In genomic region chr12:24719293-24719721, GRCh38 we compare ENCODE assay signal across 8 cellular contexts.
DNase-seq lines count a peak whose midpoint lies in the region; ATAC-seq and TF ChIP-seq lines count a peak whose summit lies in the region.

No MANE protein-coding gene starts in this region.

- H3K4me1 Mint-ChIP-seq in activated naive CD4-positive, alpha-beta T cell treated with anti-CD3 and anti-CD28 coated beads, Interleukin-2, amount 10 ng/mL, durations not matched to agents 7 days and 5 days = peaks cover 16% of the 10 kb centered on the region
- H3K4me1 Mint-ChIP-seq in CD4-positive, alpha-beta memory T cell = peaks cover 8 to 14% (median 12%) of the 10 kb centered on the region in 4 donors
- H3K4me1 Mint-ChIP-seq in type B pancreatic cell (ENCODE audit: unreplicated experiment) = no peaks in the 10 kb centered on the region

- H3K4me3 ChIP-seq in CD4-positive, alpha-beta memory T cell (ENCODE audit: low read length in 2 of 2) = no peak overlapping the region
- H3K4me3 ChIP-seq in lower leg skin (ENCODE audit: low read depth, poor library complexity, severe bottlenecking) = no peak overlapping the region

- peak; percentile 89 for ATAC-seq in HG03457 (IDR thresholded peaks at IDR 0.05; ENCODE audit: unreplicated experiment)

- H3K27ac ChIP-seq in CD4-positive, alpha-beta memory T cell (ENCODE audit: low read depth, low read length) = no peak overlapping the region

- intact Hi-C loops in CD4-positive, alpha-beta memory T cell (cut with micrococcal nuclease) = no loop called here
- intact Hi-C loops in lower leg skin (cut with DNase I; ENCODE audit: low total_unique reads) = no loop called here

- no peak for TF ChIP-seq POLR2A in lower leg skin (IDR thresholded peaks at IDR 0.05)

- no peaks in the 10 kb centered on the region for H3K36me3 Mint-ChIP-seq in activated naive CD4-positive, alpha-beta T cell treated with anti-CD3 and anti-CD28 coated beads, Interleukin-2, amount 10 ng/mL, durations not matched to agents 7 days and 5 days
- H3K36me3 Mint-ChIP-seq in CD4-positive, alpha-beta memory T cell = no peaks in the 10 kb centered on the region
- peaks cover 4% of the 10 kb centered on the region for H3K36me3 Mint-ChIP-seq in type B pancreatic cell

- H3K4me3 Mint-ChIP-seq in activated naive CD4-positive, alpha-beta T cell treated with anti-CD3 and anti-CD28 coated beads, Interleukin-2, amount 10 ng/mL, durations not matched to agents 7 days and 5 days = no peak overlapping the region
- H3K4me3 Mint-ChIP-seq in CD4-positive, alpha-beta memory T cell = no peak overlapping the region
- no peak overlapping the region for H3K4me3 Mint-ChIP-seq in type B pancreatic cell

- H3K9me3 Mint-ChIP-seq in activated naive CD4-positive, alpha-beta T cell treated with anti-CD3 and anti-CD28 coated beads, Interleukin-2, amount 10 ng/mL, durations not matched to agents 7 days and 5 days = peaks cover 4% of the 10 kb centered on the region
- H3K9me3 Mint-ChIP-seq in CD4-positive, alpha-beta memory T cell = peaks cover 0 to 4% (median 0%) of the 10 kb centered on the region in 8 donors
- H3K9me3 Mint-ChIP-seq in type B pancreatic cell = peaks cover 4% of the 10 kb centered on the region

- H3K27ac Mint-ChIP-seq in activated naive CD4-positive, alpha-beta T cell treated with anti-CD3 and anti-CD28 coated beads, Interleukin-2, amount 10 ng/mL, durations not matched to agents 7 days and 5 days = no peak overlapping the region
- no peak overlapping the region for H3K27ac Mint-ChIP-seq in CD4-positive, alpha-beta memory T cell
- H3K27ac Mint-ChIP-seq in type B pancreatic cell = no peak overlapping the region

- POLR2A ChIA-PET in CD4-positive, alpha-beta memory T cell (lab: Charles Lee; ENCODE audit: partially characterized antibody) = no interaction called here

- peak; percentile 50 for DNase-seq in activated naive CD4-positive, alpha-beta T cell treated with Interleukin-2 at 50 U/mL for 16 hours
- no peak for DNase-seq in activated naive CD4-positive, alpha-beta T cell treated with anti-CD3 and anti-CD28 coated beads, Interleukin-2, amount 10 ng/mL, durations not matched to agents 7 days and 5 days
- peak; percentile 46 for DNase-seq in astrocyte of the hippocampus (ENCODE audit: low read depth, low spot score)
- peak; percentile 1 to 10 for DNase-seq in stimulated activated CD8-positive, alpha-beta memory T cell treated with anti-CD3 and anti-CD28 coated beads, Interleukin-2, amount 100 ng/mL, for 1 hour (ENCODE audit: low read depth in 2 of 2)
- no peak for DNase-seq in CD4-positive, alpha-beta memory T cell
- no peak for DNase-seq in lower leg skin (ENCODE audit: low spot score in 2 of 2)
- no peak for DNase-seq in type B pancreatic cell (ENCODE audit: extremely low spot score, unreplicated experiment)

- WGBS in lower leg skin, 2 donors = 58 to 69% methylated on average over 1 of the region's 1 CpG

- H3K27me3 ChIP-seq in CD4-positive, alpha-beta memory T cell (ENCODE audit: insufficient read depth, low read length) = no peaks in the 10 kb centered on the region

- CTCF ChIA-PET in activated naive CD4-positive, alpha-beta T cell treated with anti-CD3 and anti-CD28 coated beads, Interleukin-2, amount 10 ng/mL, durations not matched to agents 7 days and 5 days (lab: Charles Lee) = no interaction called here
- CTCF ChIA-PET in CD4-positive, alpha-beta memory T cell (lab: Charles Lee; ENCODE audit: partially characterized antibody) = no interaction called here

- no peaks in the 10 kb centered on the region for H3K9me3 ChIP-seq in CD4-positive, alpha-beta memory T cell (ENCODE audit: control insufficient read depth in 1 of 2, low read length in 2 of 2)

- H3K27me3 Mint-ChIP-seq in activated naive CD4-positive, alpha-beta T cell treated with anti-CD3 and anti-CD28 coated beads, Interleukin-2, amount 10 ng/mL, durations not matched to agents 7 days and 5 days = no peaks in the 10 kb centered on the region
- no peaks in the 10 kb centered on the region for H3K27me3 Mint-ChIP-seq in CD4-positive, alpha-beta memory T cell
- H3K27me3 Mint-ChIP-seq in type B pancreatic cell = peaks cover 19% of the 10 kb centered on the region

- TF ChIP-seq CTCF in lower leg skin (IDR thresholded peaks at IDR 0.05) (no peak), type B pancreatic cell (conservative IDR thresholded peaks at IDR 0.05) (no peak)

- peaks cover 7% of the 10 kb centered on the region for H3K4me1 ChIP-seq in CD4-positive, alpha-beta memory T cell (ENCODE audit: insufficient read depth, low read length)

- H3K36me3 ChIP-seq in CD4-positive, alpha-beta memory T cell (ENCODE audit: insufficient read depth, low read length) = no peaks in the 10 kb centered on the region

Comparison
In these comparisons a context has a peak if more than half of its experiments do, and no peak if none do; other contexts are left out.
1. DNase-seq: peak in activated naive CD4-positive, alpha-beta T cell treated with Interleukin-2 at 50 U/mL for 16 hours (single experiment), astrocyte of the hippocampus (single experiment) and stimulated activated CD8-positive, alpha-beta memory T cell treated with anti-CD3 and anti-CD28 coated beads, Interleukin-2, amount 100 ng/mL, for 1 hour (2 of 2); none in activated naive CD4-positive, alpha-beta T cell treated with anti-CD3 and anti-CD28 coated beads, Interleukin-2, amount 10 ng/mL, durations not matched to agents 7 days and 5 days (single experiment), CD4-positive, alpha-beta memory T cell (0 of 5), lower leg skin (0 of 2) and type B pancreatic cell (single experiment).